In genomic region chr17:63819585-63820537, GRCh38 we compare ENCODE assay signal across 1 cellular context.
TF ChIP-seq lines count a peak whose summit lies in the region.

No MANE protein-coding gene starts in this region.

TF ChIP-seq in WTC11, 78 proteins besides CTCF, POLR2A, EP300 and RAD21 (continued from another document):
- TF ChIP-seq SMAD4 (CRISPR knock-in tag; IDR thresholded peaks at IDR 0.05) (no peak), ZNF263 (CRISPR knock-in tag; IDR thresholded peaks at IDR 0.05; ENCODE audit: low read depth) (no peak), ZNF416 (CRISPR knock-in tag; IDR thresholded peaks at IDR 0.05) (no peak)
